ENCODE assay signal across 13 cellular contexts in genomic region chr10:5564537-5565204, GRCh38. TPM values are rescaled to one million over a fixed set of nuclear protein-coding genes. Genes with fewer than 3 reads are reported as not detected.
DNase-seq lines count a peak whose midpoint lies in the region; ATAC-seq and TF ChIP-seq lines count a peak whose summit lies in the region.
"Had no signal": no experiment of that assay in that cellular context is flagged by ENCODE, and none has a peak within 500 bp of the region (broad histone marks: within the 10 kb centered on the region; RNA-seq: fewer than 3 reads in every experiment).

No MANE protein-coding gene starts in this region.

- H3K36me3 ChIP-seq in CD8-positive, alpha-beta memory T cell (ENCODE audit: insufficient read depth, low read length): no peaks in the 10 kb centered on the region
- H3K36me3 ChIP-seq in mammary epithelial cell (ENCODE audit: insufficient read depth, low read length): no peaks in the 10 kb centered on the region

- H3K4me3 ChIP-seq in CD8-positive, alpha-beta memory T cell (ENCODE audit: low read length): peak overlapping the region; percentile 51
- H3K4me3 ChIP-seq in mammary epithelial cell (replicated peaks in 1 of 3; ENCODE audit: insufficient read depth in 1 of 3, low read depth in 2 of 3, low read length in 3 of 3): no peak overlapping the region

- in situ Hi-C loops in mammary epithelial cell (cut with MboI; ENCODE audit: low sequenced_read_pairs in 2 of 2) (no loop called here), GM13977 (cut with MboI; ENCODE audit: low pct_unique_long_range_greater_than_20kb, low sequenced_read_pairs, unreplicated experiment) (no loop called here)

- no TSS peak for BruUV-seq in mammary epithelial cell (replicated peaks; lab: Mats Ljungman, UMichigan)

- H3K9ac ChIP-seq in mammary epithelial cell (ENCODE audit: insufficient read depth, low read length): peak overlapping the region; percentile 77

- no peak overlapping the region for H3K4me2 ChIP-seq in mammary epithelial cell (ENCODE audit: insufficient read depth, low read depth, low read length)

- no peaks in the 10 kb centered on the region for H3K9me3 Mint-ChIP-seq in CD8-positive, alpha-beta memory T cell
- H3K9me3 Mint-ChIP-seq in T-cell (no peaks in the 10 kb centered on the region), nephron (no peaks in the 10 kb centered on the region)

- peaks cover 14 to 21% (median 20%) of the 10 kb centered on the region in 3 donors for H3K4me1 Mint-ChIP-seq in CD8-positive, alpha-beta memory T cell
- H3K4me1 Mint-ChIP-seq in T-cell (peaks cover 35 to 40% (median 39%) of the 10 kb centered on the region in 3 donors), nephron (peaks cover 60% of the 10 kb centered on the region)

- intact Hi-C loops in mammary epithelial cell (cut with micrococcal nuclease): loop anchor here (1.0 to 5.0 kb wide), 3 partner anchors 13 to 122 kb away; no protein-coding TSS in a partner anchor

- peak overlapping the region; percentile 20 for H2AFZ ChIP-seq in mammary epithelial cell (ENCODE audit: low read depth, low read length)

- no peaks in the 10 kb centered on the region for H3K9me3 ChIP-seq in CD8-positive, alpha-beta memory T cell (ENCODE audit: low read length)
- H3K9me3 ChIP-seq in mammary epithelial cell (replicated peaks; ENCODE audit: insufficient read depth, low read length): no peaks in the 10 kb centered on the region

- WGBS in mammary epithelial cell (ENCODE audit: low coverage, missing lambda C conversion rate): 93% methylated on average over 17 of the region's 17 CpGs

- CTCF ChIA-PET in CD8-positive, alpha-beta memory T cell (lab: Charles Lee): no interaction called here
- CTCF ChIA-PET in T-cell (lab: Charles Lee): no interaction called here
- CTCF ChIA-PET in mammary epithelial cell (lab: Charles Lee; ENCODE audit: low non-redundant PET): interaction anchor here (0.6 kb wide), 1 partner anchor 12 kb away, joined by 3 read pairs; no protein-coding TSS in a partner anchor

- dilution Hi-C loops in mammary epithelial cell (cut with HindIII; ENCODE audit: low sequenced_read_pairs): no loop called here

- no peaks in the 10 kb centered on the region for H4K20me1 ChIP-seq in mammary epithelial cell (ENCODE audit: insufficient read depth, low read length)

- peaks cover 35% of the 10 kb centered on the region for H3K4me1 ChIP-seq in CD8-positive, alpha-beta memory T cell (ENCODE audit: insufficient read depth, low read length)
- peaks cover 50% of the 10 kb centered on the region for H3K4me1 ChIP-seq in mammary epithelial cell (ENCODE audit: insufficient read depth, low read length)

- no peak for TF ChIP-seq CTCF in mammary epithelial cell (conservative IDR thresholded peaks at IDR 0.05 in 1 of 2, IDR thresholded peaks at IDR 0.05 in 1 of 2; ENCODE audit: extremely low read depth in 1 of 2, insufficient read depth in 1 of 2, low read depth in 1 of 2, low read length in 2 of 2)
- no peak for TF ChIP-seq CTCF in nephron (IDR thresholded peaks at IDR 0.05; ENCODE audit: unreplicated experiment in 3 of 3)
- TF ChIP-seq CTCF in GM13977 (IDR thresholded peaks at IDR 0.05; ENCODE audit: extremely low read depth, insufficient read depth, missing control alignments): no peak

- peaks cover 0 to 15% (median 0%) of the 10 kb centered on the region in 3 donors for H3K36me3 Mint-ChIP-seq in CD8-positive, alpha-beta memory T cell
- H3K36me3 Mint-ChIP-seq in T-cell (peaks cover 3% of the 10 kb centered on the region), nephron (ENCODE audit: low read depth) (no peaks in the 10 kb centered on the region)

- H3K27ac ChIP-seq in CD8-positive, alpha-beta memory T cell (ENCODE audit: low read depth, low read length): no peak overlapping the region
- peak overlapping the region; percentile 100 for H3K27ac ChIP-seq in mammary epithelial cell (ENCODE audit: insufficient read depth, low read depth, low read length)

- peak overlapping the region; percentile 69 to 88 (median 80) for H3K4me3 Mint-ChIP-seq in CD8-positive, alpha-beta memory T cell
- peak overlapping the region; percentile 79 to 91 (median 83) for H3K4me3 Mint-ChIP-seq in T-cell
- H3K4me3 Mint-ChIP-seq in nephron: peak overlapping the region; percentile 22 to 60 (median 29)

- no peaks in the 10 kb centered on the region for H3K79me2 ChIP-seq in mammary epithelial cell (ENCODE audit: insufficient read depth, low read length)

- peaks cover 3 to 8% of the 10 kb centered on the region in 2 donors for H3K27me3 Mint-ChIP-seq in CD8-positive, alpha-beta memory T cell
- H3K27me3 Mint-ChIP-seq in T-cell (peaks cover 0 to 10% of the 10 kb centered on the region in 2 donors), nephron (ENCODE audit: low read depth) (peaks cover 9% of the 10 kb centered on the region)

- H3K27me3 ChIP-seq in CD8-positive, alpha-beta memory T cell (ENCODE audit: insufficient read depth, low read length, poor library complexity, severe bottlenecking): no peaks in the 10 kb centered on the region
- no peaks in the 10 kb centered on the region for H3K27me3 ChIP-seq in mammary epithelial cell (ENCODE audit: insufficient read depth, low read length)

- H3K27ac Mint-ChIP-seq in CD8-positive, alpha-beta memory T cell: peak overlapping the region; percentile 79 to 96 (median 92)
- H3K27ac Mint-ChIP-seq in T-cell: peak overlapping the region; percentile 99
- peak overlapping the region; percentile 86 to 97 (median 87) for H3K27ac Mint-ChIP-seq in nephron

- peak; percentile 84 to 86 (median 84) for ATAC-seq in T-cell (replicated peaks in 1 of 4)
- ATAC-seq in HG03378 (IDR thresholded peaks at IDR 0.05; ENCODE audit: unreplicated experiment): no peak

- POLR2A ChIA-PET in CD8-positive, alpha-beta memory T cell (lab: Charles Lee): no interaction called here
- POLR2A ChIA-PET in T-cell (lab: Charles Lee): no interaction called here

- DNase-seq in CD8-positive, alpha-beta memory T cell: peak in 2 of 5 donors; percentile 7 to 46
- DNase-seq in T-cell (peak in 31 of 34 experiments; percentile 17 to 65 (median 38)), mammary epithelial cell (no peak), activated gamma-delta T cell treated with Interleukin-2 at 50 U/mL for 16 hours (no peak), GM13977 (ENCODE audit: low spot score) (no peak), HCEC 1CT (no peak)
- DNase-seq: NCI-H146, RPMI8226 had no signal

RNA-seq across cellular contexts. Expression of gene CALML3, which starts 39.9 kb away (rescaled TPM):
- total RNA-seq in CD8-positive, alpha-beta memory T cell: not detected
- polyA plus RNA-seq in CD8-positive, alpha-beta memory T cell: not detected
- total RNA-seq in T-cell (not detected), mammary epithelial cell (100 to 1,000 TPM; 173 to 704 TPM)
- 42.3 TPM for polyA plus RNA-seq in mammary epithelial cell
- polyA minus RNA-seq in mammary epithelial cell: 6.0 TPM
- total RNA-seq: endothelial cell of umbilical vein, H4, subcutaneous adipose tissue had no signal
- polyA plus RNA-seq: endothelial cell of umbilical vein had no signal

Comparison
In these comparisons a context has a peak if more than half of its experiments do, and no peak if none do; other contexts are left out.
1. DNase-seq: peak in T-cell (31 of 34); none in mammary epithelial cell (single experiment), activated gamma-delta T cell treated with Interleukin-2 at 50 U/mL for 16 hours (single experiment), GM13977 (single experiment) and HCEC 1CT (single experiment).
2. H3K4me3 Mint-ChIP-seq: peak in every context shown above with its lines; median percentile 83 in T-cell; 80 in CD8-positive, alpha-beta memory T cell; 29 in nephron.
3. RNA of gene CALML3, which starts 39.9 kb away (total RNA-seq): 173 to 704 TPM in mammary epithelial cell; not detected in CD8-positive, alpha-beta memory T cell and not detected in T-cell; every median in the first group is over 100 times any median in the second.
4. Peak in every context shown above with its lines, with median percentiles within 50 percentile points of each other: H3K27ac Mint-ChIP-seq.